Comparison of ENCODE assay signal across 34 cellular contexts in the genomic region with DNA sequence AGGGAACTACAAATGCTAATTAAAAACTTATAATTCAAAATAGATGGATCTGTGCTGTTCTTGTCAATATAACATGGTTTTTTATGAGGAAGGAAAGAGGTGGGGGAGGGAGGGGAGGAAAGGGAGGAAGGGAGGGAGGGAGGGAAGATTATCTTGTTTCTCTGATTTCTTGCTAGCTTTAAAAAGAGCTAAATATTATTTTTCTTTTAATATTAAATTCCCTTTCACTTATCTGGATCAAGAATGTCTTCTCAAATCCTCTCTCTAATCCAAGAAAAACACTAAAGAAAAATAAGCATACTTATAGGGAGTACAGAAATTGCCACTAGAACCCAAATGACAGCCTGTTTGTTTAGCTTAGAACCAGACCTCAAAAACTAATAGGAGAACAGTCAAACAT. TPM values are rescaled to one million over a fixed set of nuclear protein-coding genes. Genes with fewer than 3 reads are reported as not detected.
"Had no signal": no experiment of that assay in that cellular context is flagged by ENCODE, and none has a peak within 500 bp of the region (broad histone marks: within the 10 kb centered on the region; RNA-seq: fewer than 3 reads in every experiment).

No MANE protein-coding gene starts in this region.

- FAIRE-seq: astrocyte, TTC549 had no signal

- H3K4me1 ChIP-seq: adrenal gland, body of pancreas, breast epithelium had no signal

- ATAC-seq: activated CD8-positive, alpha-beta T cell treated with anti-CD3 and anti-CD28 coated beads for 36 hours; activated naive CD4-positive, alpha-beta T cell treated with anti-CD3 and anti-CD28 coated beads, Interleukin-2, amount 50 U/mL, for 72 hours; activated T-cell treated with anti-CD3 and anti-CD28 coated beads, Interleukin-2, amount 50 U/mL, for 4 hours; activated T-cell treated with anti-CD3 and anti-CD28 coated beads, Interleukin-2, amount 50 U/mL, for 72 hours; activated T-helper 17 cell treated with anti-CD3 and anti-CD28 coated beads, Interleukin-2, amount 50 U/mL, for 72 hours; body of pancreas; T-cell had no signal

- H3K4me3 ChIP-seq: adrenal gland, body of pancreas, breast epithelium had no signal

- H3K36me3 ChIP-seq: adrenal gland, brain microvascular endothelial cell, breast epithelium had no signal

- H3K27ac ChIP-seq: adrenal gland, body of pancreas, brain microvascular endothelial cell, breast epithelium, VCaP had no signal

- DNase-seq: activated B cell treated with CpG ODN at 0.5 μM for 24 hours; activated CD4-positive, alpha-beta memory T cell treated with anti-CD3 and anti-CD28 coated beads for 36 hours; activated CD4-positive, alpha-beta T cell treated with anti-CD3 and anti-CD28 coated beads for 4 hours; activated CD4-positive, alpha-beta T cell treated with anti-CD3 and anti-CD28 coated beads, Interleukin-2, amount 10 ng/mL, durations not matched to agents 24 days and 14 days; activated CD4-positive, alpha-beta T cell treated with anti-CD3 and anti-CD28 coated beads, Interleukin-2, amount 50 U/mL, for 1 hour; activated CD4-positive, alpha-beta T cell treated with anti-CD3 and anti-CD28 coated beads, Interleukin-2, amount 50 U/mL, for 4 hours; activated CD4-positive, CD25-positive, alpha-beta regulatory T cell treated with anti-CD3 and anti-CD28 coated beads, Interleukin-2, amount 50 U/mL, for 72 hours; activated CD8-positive, alpha-beta memory T cell treated with anti-CD3 and anti-CD28 coated beads, Interleukin-2, amount 50 U/mL, for 4 hours; activated CD8-positive, alpha-beta T cell treated with anti-CD3 and anti-CD28 coated beads for 36 hours; activated effector memory CD4-positive, alpha-beta T cell treated with anti-CD3 and anti-CD28 coated beads, Interleukin-2, amount 50 U/mL, for 16 hours; activated gamma-delta T cell treated with Interleukin-2 at 50 U/mL for 16 hours; activated naive CD4-positive, alpha-beta T cell; activated naive CD4-positive, alpha-beta T cell treated with anti-CD3 and anti-CD28 coated beads for 36 hours; activated naive CD4-positive, alpha-beta T cell treated with anti-CD3 and anti-CD28 coated beads, Interleukin-2, amount 50 U/mL, for 16 hours; activated naive CD8-positive, alpha-beta T cell treated with anti-CD3 and anti-CD28 coated beads for 36 hours; activated T-cell treated with anti-CD3 and anti-CD28 coated beads for 4 hours; activated T-cell treated with anti-CD3 and anti-CD28 coated beads, Interleukin-2, amount 50 U/mL, for 1 hour; activated T-cell treated with anti-CD3 and anti-CD28 coated beads, Interleukin-2, amount 50 U/mL, for 4 hours; activated T-cell treated with anti-CD3 and anti-CD28 coated beads, Interleukin-2, amount 50 U/mL, for 72 hours; amniotic stem cell; aorta; body of pancreas; brain microvascular endothelial cell; central memory CD4-positive, alpha-beta T cell; T-cell; T-helper 2 cell; T-helper 9 cell had no signal

- H3K9me3 ChIP-seq: adrenal gland, body of pancreas, breast epithelium had no signal

- H3K27me3 ChIP-seq: adrenal gland, body of pancreas, brain microvascular endothelial cell, breast epithelium had no signal

RNA-seq across cellular contexts. Expression of a gene that starts 55.2 kb away (rescaled TPM):
- total RNA-seq: activated B cell treated with CpG ODN at 0.5 μM for 24 hours had no signal
